Comparison of ENCODE assay signal across 22 cellular contexts in the genomic region with DNA sequence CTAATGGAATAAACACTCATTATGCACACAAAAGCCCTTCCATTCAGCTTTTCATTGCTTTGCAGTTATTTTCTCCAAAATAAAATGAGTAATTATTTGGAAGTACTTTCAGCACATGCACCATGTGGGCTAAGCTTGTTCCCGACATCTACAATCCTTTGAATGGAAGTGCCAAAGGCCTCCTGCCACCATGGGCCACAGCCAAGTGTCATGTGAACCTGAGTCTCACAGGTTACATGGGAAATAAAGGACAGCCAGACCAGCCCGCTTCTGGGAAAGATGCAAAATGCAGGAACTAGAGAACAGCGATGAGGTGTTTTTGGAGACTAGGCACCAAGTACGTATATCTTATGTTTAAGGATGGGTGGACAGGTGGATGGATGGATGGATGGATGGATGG.
DNase-seq lines count a peak whose midpoint lies in the region; ATAC-seq and TF ChIP-seq lines count a peak whose summit lies in the region.
"Had no signal": no experiment of that assay in that cellular context is flagged by ENCODE, and none has a peak within 500 bp of the region (broad histone marks: within the 10 kb centered on the region; RNA-seq: fewer than 3 reads in every experiment).

No MANE protein-coding gene starts in this region.

- no peaks in the 10 kb centered on the region for H3K36me3 Mint-ChIP-seq in activated naive CD4-positive, alpha-beta T cell treated with anti-CD3 and anti-CD28 coated beads, Interleukin-2, amount 50 U/mL, for 24 hours
- H3K36me3 Mint-ChIP-seq in activated naive CD4-positive, alpha-beta T cell treated with anti-CD3 and anti-CD28 coated beads for 36 hours (ENCODE audit: low read depth), result no peaks in the 10 kb centered on the region
- H3K36me3 Mint-ChIP-seq: CD14-positive monocyte; CD4-positive, alpha-beta memory T cell; CD4-positive, CD25-positive, alpha-beta regulatory T cell; CD8-positive, alpha-beta memory T cell had no signal

- no peaks in the 10 kb centered on the region for H3K4me1 Mint-ChIP-seq in activated naive CD4-positive, alpha-beta T cell treated with anti-CD3 and anti-CD28 coated beads, Interleukin-2, amount 50 U/mL, for 24 hours
- H3K4me1 Mint-ChIP-seq in activated naive CD4-positive, alpha-beta T cell treated with anti-CD3 and anti-CD28 coated beads for 36 hours (ENCODE audit: low read depth), result no peaks in the 10 kb centered on the region
- H3K4me1 Mint-ChIP-seq: CD14-positive monocyte; CD4-positive, alpha-beta memory T cell; CD4-positive, CD25-positive, alpha-beta regulatory T cell; CD8-positive, alpha-beta memory T cell had no signal

- H3K27me3 Mint-ChIP-seq in activated naive CD4-positive, alpha-beta T cell treated with anti-CD3 and anti-CD28 coated beads, Interleukin-2, amount 50 U/mL, for 24 hours, result no peaks in the 10 kb centered on the region
- H3K27me3 Mint-ChIP-seq in activated naive CD4-positive, alpha-beta T cell treated with anti-CD3 and anti-CD28 coated beads for 36 hours (ENCODE audit: low read depth), result no peaks in the 10 kb centered on the region
- H3K27me3 Mint-ChIP-seq: CD4-positive, CD25-positive, alpha-beta regulatory T cell had no signal

- H3K27ac ChIP-seq in lower lobe of right lung, result no peak overlapping the region
- H3K27ac ChIP-seq: 22Rv1, A549, BLaER1 had no signal

- no peaks in the 10 kb centered on the region for H3K4me1 ChIP-seq in lower lobe of right lung
- H3K4me1 ChIP-seq: A549, BE2C, BLaER1 had no signal

- no peak overlapping the region for H3K4me3 Mint-ChIP-seq in activated naive CD4-positive, alpha-beta T cell treated with anti-CD3 and anti-CD28 coated beads, Interleukin-2, amount 50 U/mL, for 24 hours
- no peak overlapping the region for H3K4me3 Mint-ChIP-seq in activated naive CD4-positive, alpha-beta T cell treated with anti-CD3 and anti-CD28 coated beads for 36 hours
- H3K4me3 Mint-ChIP-seq: CD14-positive monocyte; CD4-positive, alpha-beta memory T cell; CD4-positive, CD25-positive, alpha-beta regulatory T cell; CD8-positive, alpha-beta memory T cell had no signal

- H3K27me3 ChIP-seq in lower lobe of right lung (ENCODE audit: low read depth), result no peaks in the 10 kb centered on the region
- H3K27me3 ChIP-seq: BE2C, BLaER1 had no signal

- no peak for ATAC-seq in GM19023 (IDR thresholded peaks at IDR 0.05; ENCODE audit: unreplicated experiment)
- no peak for ATAC-seq in lower lobe of right lung
- ATAC-seq: A549 had no signal

- intact Hi-C loops in activated naive CD4-positive, alpha-beta T cell treated with anti-CD3 and anti-CD28 coated beads for 36 hours (cut with micrococcal nuclease), result no loop called here
- intact Hi-C loops in lower lobe of right lung (cut with DNase I), result no loop called here

- no peaks in the 10 kb centered on the region for H3K9me3 Mint-ChIP-seq in activated naive CD4-positive, alpha-beta T cell treated with anti-CD3 and anti-CD28 coated beads, Interleukin-2, amount 50 U/mL, for 24 hours
- H3K9me3 Mint-ChIP-seq in activated naive CD4-positive, alpha-beta T cell treated with anti-CD3 and anti-CD28 coated beads for 36 hours, result no peaks in the 10 kb centered on the region
- H3K9me3 Mint-ChIP-seq: CD14-positive monocyte; CD4-positive, alpha-beta memory T cell; CD8-positive, alpha-beta memory T cell had no signal

- peak overlapping the region; percentile 14 for H3K27ac Mint-ChIP-seq in activated naive CD4-positive, alpha-beta T cell treated with anti-CD3 and anti-CD28 coated beads, Interleukin-2, amount 50 U/mL, for 24 hours
- no peak overlapping the region for H3K27ac Mint-ChIP-seq in activated naive CD4-positive, alpha-beta T cell treated with anti-CD3 and anti-CD28 coated beads for 36 hours
- H3K27ac Mint-ChIP-seq: CD14-positive monocyte; CD4-positive, alpha-beta memory T cell; CD4-positive, CD25-positive, alpha-beta regulatory T cell; CD8-positive, alpha-beta memory T cell had no signal

- H3K9me3 ChIP-seq in lower lobe of right lung, result no peaks in the 10 kb centered on the region
- H3K9me3 ChIP-seq: A549, BE2C, BLaER1 had no signal

- DNase-seq in activated naive CD4-positive, alpha-beta T cell treated with anti-CD3 and anti-CD28 coated beads for 36 hours, result no peak
- DNase-seq in cerebellum (ENCODE audit: low spot score) (peak; percentile 41), lower lobe of right lung (no peak)
- DNase-seq: AML-193; BE2C; CD4-positive, alpha-beta memory T cell; CD4-positive, CD25-positive, alpha-beta regulatory T cell; CD8-positive, alpha-beta memory T cell; COR-L47; DMS 273 treated with DMSO at 0.1 percent for 48 hours; DMS153; DMS53; DMS79; DND-41; EL; GF-D8 had no signal

- CTCF ChIA-PET in activated naive CD4-positive, alpha-beta T cell treated with anti-CD3 and anti-CD28 coated beads for 36 hours (lab: Charles Lee), result no interaction called here

- no peaks in the 10 kb centered on the region for H3K36me3 ChIP-seq in lower lobe of right lung
- H3K36me3 ChIP-seq: BE2C had no signal

- no peak for TF ChIP-seq CTCF in lower lobe of right lung (IDR thresholded peaks at IDR 0.05)

- no peak overlapping the region for H3K4me3 ChIP-seq in lower lobe of right lung
- H3K4me3 ChIP-seq: A549, BLaER1 had no signal
